ENCODE assay signal across 8 cellular contexts in genomic region chr20:31595654-31596411, GRCh38. TPM values are rescaled to one million over a fixed set of nuclear protein-coding genes. Genes with fewer than 3 reads are reported as not detected.
A peak's percentile ranks its signal among the peaks of the same experiment; 100 is the strongest.
DNase-seq lines count a peak whose midpoint lies in the region; ATAC-seq and TF ChIP-seq lines count a peak whose summit lies in the region.

No MANE protein-coding gene starts in this region.

- peak; percentile 77 for TF ChIP-seq EP300 in stomach (IDR thresholded peaks at IDR 0.05)

- intact Hi-C loops in HCT116 (cut with micrococcal nuclease) (no loop called here), stomach (cut with DNase I; ENCODE audit: low total_unique reads) (no loop called here)

- TF ChIP-seq CTCF in HCT116 (IDR thresholded peaks at IDR 0.05 in 2 of 3, conservative IDR thresholded peaks at IDR 0.05 in 1 of 3; ENCODE audit: borderline replicate concordance in 1 of 3, insufficient read depth in 1 of 3, low read depth in 2 of 3, low read length in 2 of 3) (no peak), stomach (IDR thresholded peaks at IDR 0.05) (no peak), GM20000 (IDR thresholded peaks at IDR 0.05; ENCODE audit: extremely low read depth, missing control alignments) (no peak), GM10248 (IDR thresholded peaks at IDR 0.05; ENCODE audit: control extremely low read depth, extremely low read depth, low read depth, missing control alignments) (no peak)

- RAD21 ChIA-PET in HCT116 (lab: Charles Lee; ENCODE audit: low non-redundant PET in 1 of 2, low total read pairs in 2 of 2, uncharacterized antibody in 2 of 2, unreplicated experiment in 2 of 2), result interaction anchor here (0.8 to 1.3 kb wide), 4 partner anchors 8 to 33 kb away, joined by 3 to 4 read pairs (median 4); no protein-coding TSS in a partner anchor

- H3K9ac ChIP-seq in HCT116 (ENCODE audit: low read length), result peak overlapping the region; percentile 69

- peak overlapping the region; percentile 81 for H3K4me2 ChIP-seq in HCT116 (ENCODE audit: low read length)

- H3K36me3 ChIP-seq in HCT116 (ENCODE audit: control insufficient read depth in 1 of 2, insufficient read depth in 2 of 2, low read length in 2 of 2), result no peaks in the 10 kb centered on the region
- H3K36me3 ChIP-seq in stomach, result no peaks in the 10 kb centered on the region

- H3K36me3 Mint-ChIP-seq in effector memory CD8-positive, alpha-beta T cell (ENCODE audit: insufficient read depth), result peaks cover 2% of the 10 kb centered on the region

- H4K20me1 ChIP-seq in HCT116 (ENCODE audit: insufficient read depth), result no peaks in the 10 kb centered on the region

- no peak for TF ChIP-seq RAD21 in HCT116 (IDR thresholded peaks at IDR 0.05; ENCODE audit: low read depth)

- H3K9me3 ChIP-seq in HCT116 (ENCODE audit: control insufficient read depth in 1 of 2, insufficient read depth in 1 of 2, low read depth in 1 of 2, low read length in 2 of 2) (no peaks in the 10 kb centered on the region), stomach (no peaks in the 10 kb centered on the region)

- WGBS in stomach, 5 donors, result 24 to 43% (median 32%) methylated on average over 9 to 15 of the region's 15 CpGs

- peak overlapping the region; percentile 98 for H3K27ac ChIP-seq in HCT116 (ENCODE audit: low read depth, low read length)
- peak overlapping the region; percentile 78 to 85 (median 81) for H3K27ac ChIP-seq in stomach

- no peak overlapping the region for H2AFZ ChIP-seq in HCT116 (ENCODE audit: low read depth, low read length, poor library complexity, severe bottlenecking)

- peak overlapping the region in 1 of 2 donors; percentile 2 for H3K27ac Mint-ChIP-seq in effector memory CD8-positive, alpha-beta T cell

- DNase-seq in HCT116 (ENCODE audit: low read depth, low spot score) (peak; percentile 57), amniotic epithelial cell (ENCODE audit: low read depth) (peak; percentile 88), iPS DF 19.7 (ENCODE audit: low read depth, low spot score) (peak; percentile 94), stomach (peak; percentile 65), GM20000 (ENCODE audit: low spot score) (no peak), NCI-H128 (lab: John Stamatoyannopoulos, UW; ENCODE audit: unreplicated experiment) (no peak), GM10248 (ENCODE audit: extremely low spot score) (no peak)
- DNase-seq in effector memory CD8-positive, alpha-beta T cell, result no peak

- H3K79me2 ChIP-seq in HCT116 (ENCODE audit: insufficient read depth, low read length), result peaks cover 22% of the 10 kb centered on the region

- H3K4me3 ChIP-seq in HCT116 (replicated peaks in 1 of 2; ENCODE audit: low read depth in 1 of 2, low read length in 2 of 2) (peak overlapping the region; percentile 51 to 58), stomach (no peak overlapping the region)

- BruUV-seq in HCT116 (replicated peaks; lab: Mats Ljungman, UMichigan), result no TSS peak

- H3K27me3 ChIP-seq in HCT116 (ENCODE audit: insufficient read depth, low read length) (no peaks in the 10 kb centered on the region), stomach (no peaks in the 10 kb centered on the region)

- peaks cover 0 to 28% of the 10 kb centered on the region in 2 donors for H3K27me3 Mint-ChIP-seq in effector memory CD8-positive, alpha-beta T cell

- H3K4me1 Mint-ChIP-seq in effector memory CD8-positive, alpha-beta T cell (ENCODE audit: low read depth in 2 of 2), result peaks cover 0 to 2% of the 10 kb centered on the region in 2 donors

- CTCF ChIA-PET in HCT116 (lab: Charles Lee) (interaction anchor here (1.8 to 2.2 kb wide), 3 partner anchors 27 to 35 kb away, joined by 7 to 13 read pairs (median 8); no protein-coding TSS in a partner anchor), GM10248 (lab: Yijun Ruan, JAX) (interaction anchor here (0.7 to 1.8 kb wide), 5 partner anchors 9 to 66 kb away, joined by 3 to 7 read pairs (median 5); partner anchors contain the start of gene ID1)

- no peak overlapping the region for H3K4me3 Mint-ChIP-seq in effector memory CD8-positive, alpha-beta T cell

- no peaks in the 10 kb centered on the region for H3K9me2 ChIP-seq in HCT116 (ENCODE audit: insufficient read depth)

- peak; percentile 61 for ATAC-seq in HCT116
- no peak for ATAC-seq in effector memory CD8-positive, alpha-beta T cell (replicated peaks)

- H3K9me3 Mint-ChIP-seq in effector memory CD8-positive, alpha-beta T cell, result no peaks in the 10 kb centered on the region

- POLR2A ChIA-PET in HCT116 (lab: Charles Lee) (interaction anchor here (1.1 to 20.0 kb wide), 4 partner anchors 11 to 29 kb away, joined by 4 to 1106 read pairs (median 54); partner anchors contain the start of gene ID1), GM10248 (lab: Yijun Ruan, JAX) (no interaction called here)

- peak; percentile 53 for TF ChIP-seq POLR2A in HCT116 (IDR thresholded peaks at IDR 0.05; ENCODE audit: borderline replicate concordance, extremely low read depth, insufficient read depth, insufficient read length)
- TF ChIP-seq POLR2A in stomach (IDR thresholded peaks at IDR 0.05), result no peak

- peaks cover 61 to 80% of the 10 kb centered on the region in 2 experiments for H3K4me1 ChIP-seq in HCT116 (ENCODE audit: control insufficient read depth in 1 of 2, insufficient read depth in 2 of 2, low read length in 2 of 2)
- H3K4me1 ChIP-seq in stomach, result peaks cover 0 to 33% (median 21%) of the 10 kb centered on the region in 4 donors

TF ChIP-seq in HCT116, 20 proteins besides CTCF, POLR2A, EP300 and RAD21 (continues in another document):
- TF ChIP-seq CEBPB (IDR thresholded peaks at IDR 0.05; ENCODE audit: low read depth) (no peak), MAX (IDR thresholded peaks at IDR 0.05) (no peak), FOSL1 (IDR thresholded peaks at IDR 0.05; ENCODE audit: low read depth) (no peak), TCF7L2 (IDR thresholded peaks at IDR 0.05; ENCODE audit: borderline replicate concordance, extremely low read depth, insufficient read depth, insufficient read length) (no peak), JUND (IDR thresholded peaks at IDR 0.05) (no peak), ZNF274 (IDR thresholded peaks at IDR 0.05; ENCODE audit: low read depth, low read length) (no peak), POLR2AphosphoS5 (IDR thresholded peaks at IDR 0.05; ENCODE audit: low read depth, low read length) (peak; percentile 91), SIN3A (IDR thresholded peaks at IDR 0.05; ENCODE audit: low read depth) (no peak), SRF (IDR thresholded peaks at IDR 0.05; ENCODE audit: low read depth) (no peak), ZFX (IDR thresholded peaks at IDR 0.05) (peak; percentile 25; the same call in 1 of the 2 replicates), YY1 (IDR thresholded peaks at IDR 0.05; ENCODE audit: extremely low read depth, insufficient replicate concordance, low read depth, low read length) (no peak), ZBTB33 (IDR thresholded peaks at IDR 0.05; ENCODE audit: extremely low read depth, insufficient replicate concordance, low read length) (peak; percentile 17)
- TF ChIP-seq, protein P1, sequence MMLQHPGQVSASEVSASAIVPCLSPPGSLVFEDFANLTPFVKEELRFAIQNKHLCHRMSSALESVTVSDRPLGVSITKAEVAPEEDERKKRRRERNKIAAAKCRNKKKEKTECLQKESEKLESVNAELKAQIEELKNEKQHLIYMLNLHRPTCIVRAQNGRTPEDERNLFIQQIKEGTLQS (IDR thresholded peaks at IDR 0.05), result no peak

RNA-seq across cellular contexts. Expression of gene ID1, which starts 9.3 kb away (rescaled TPM):
- total RNA-seq in HCT116 (2021; ENCODE audit: unreplicated experiment), result 811 TPM
- 603 and 619 TPM in 2 replicates for polyA plus RNA-seq in HCT116 (2012)
- 100 to 1,000 TPM; 315 to 475 (median 378) TPM for total RNA-seq in stomach
- 100 to 1,000 TPM; 168 to 585 (median 350) TPM for polyA plus RNA-seq in stomach

RNA-seq across cellular contexts. Expression of gene COX4I2, which starts 41.9 kb away (rescaled TPM):
- total RNA-seq in HCT116 (2021; ENCODE audit: unreplicated experiment) (not detected), stomach (1 to 10 TPM in 2 of 5 donors, not detected in 3; 1.8 to 4.2 TPM)
- polyA plus RNA-seq in HCT116 (2012), result 0.11 TPM in 1 of 2 replicates, not detected in the other
- polyA plus RNA-seq in stomach, result 1 to 10 TPM; 1.8 to 6.7 (median 4.8) TPM

Comparison
In these comparisons a context has a peak if more than half of its experiments do, and no peak if none do; other contexts are left out.
1. DNase-seq: peak in HCT116 (single experiment), amniotic epithelial cell (single experiment), iPS DF 19.7 (single experiment) and stomach (single experiment); none in GM20000 (single experiment), effector memory CD8-positive, alpha-beta T cell (0 of 3), NCI-H128 (single experiment) and GM10248 (single experiment).
2. H3K4me3 ChIP-seq: peak in HCT116 (2 of 2); none in stomach (0 of 4).